Comparison of ENCODE assay signal across 9 cellular contexts in genomic region chr19:2048104-2048958, GRCh38. TPM values are rescaled to one million over a fixed set of nuclear protein-coding genes. Genes with fewer than 3 reads are reported as not detected.
A peak's percentile ranks its signal among the peaks of the same experiment; 100 is the strongest.
DNase-seq lines count a peak whose midpoint lies in the region; ATAC-seq lines count a peak whose summit lies in the region.
"Had no signal": no experiment of that assay in that cellular context is flagged by ENCODE, and none has a peak within 500 bp of the region (broad histone marks: within the 10 kb centered on the region; RNA-seq: fewer than 3 reads in every experiment).

No MANE protein-coding gene starts in this region.

- no peaks in the 10 kb centered on the region for H3K27me3 ChIP-seq in mucosa of rectum (ENCODE audit: control insufficient read depth in 2 of 2, insufficient read depth in 2 of 2, low read length in 2 of 2)

- intact Hi-C loops in Right ventricle myocardium superior (cut with DNase I), result no loop called here
- intact Hi-C loops in left cardiac atrium (cut with DNase I), result no loop called here

- H3K27ac ChIP-seq in caudate nucleus (ENCODE audit: low read depth, low read length) (peak overlapping the region; percentile 99), mucosa of rectum (ENCODE audit: low read depth in 2 of 2, low read length in 2 of 2) (peak overlapping the region; percentile 92 to 99), urinary bladder (ENCODE audit: low read depth) (no peak overlapping the region)

- H3K9me3 ChIP-seq in mucosa of rectum (ENCODE audit: control insufficient read depth in 2 of 2, low read length in 2 of 2), result no peaks in the 10 kb centered on the region

- H3K4me1 ChIP-seq in mucosa of rectum (ENCODE audit: control insufficient read depth in 2 of 2, insufficient read depth in 2 of 2, low read length in 2 of 2) (peaks cover 51 to 57% of the 10 kb centered on the region in 2 donors), urinary bladder (ENCODE audit: insufficient read depth) (peaks cover 2% of the 10 kb centered on the region)

- 74% methylated on average over 17 of the region's 17 CpGs for WGBS in urinary bladder

- peaks cover 21 to 35% of the 10 kb centered on the region in 2 donors for H3K36me3 ChIP-seq in mucosa of rectum (ENCODE audit: control insufficient read depth in 2 of 2, insufficient read depth in 2 of 2, low read length in 2 of 2)
- no peaks in the 10 kb centered on the region for H3K36me3 ChIP-seq in urinary bladder (ENCODE audit: insufficient read depth)

- ATAC-seq in Right ventricle myocardium superior (ENCODE audit: poor library complexity), result no peak
- no peak for ATAC-seq in left cardiac atrium
- no peak for ATAC-seq in HG03039 (IDR thresholded peaks at IDR 0.05; ENCODE audit: unreplicated experiment)
- ATAC-seq: left colon had no signal

- DNase-seq in Right ventricle myocardium superior (peak; percentile 33), left cardiac atrium (no peak), caudate nucleus (lab: John Stamatoyannopoulos, UW) (no peak), SHP77 (lab: John Stamatoyannopoulos, UW) (no peak), GF-D8 (lab: John Stamatoyannopoulos, UW) (no peak)

- H3K4me3 ChIP-seq in mucosa of rectum (ENCODE audit: low read length in 2 of 2) (peak overlapping the region; percentile 88 to 97), urinary bladder (ENCODE audit: low read depth, low read length) (peak overlapping the region; percentile 96)

- peak overlapping the region; percentile 93 to 95 for H3K9ac ChIP-seq in mucosa of rectum (ENCODE audit: low read depth in 1 of 2, low read length in 2 of 2)

RNA-seq across cellular contexts. Expression of gene MKNK2, which starts 2.7 kb away (rescaled TPM):
- total RNA-seq in Right ventricle myocardium superior (238 TPM), left cardiac atrium (100 to 1,000 TPM; 127 to 174 TPM), urinary bladder (21.5 TPM)
- 144 TPM for polyA plus RNA-seq in urinary bladder

RNA-seq across cellular contexts. Expression of gene BTBD2, which starts 32.8 kb away (rescaled TPM):
- total RNA-seq in Right ventricle myocardium superior (56.3 TPM), left cardiac atrium (10 to 100 TPM; 51.4 to 54.3 TPM), urinary bladder (38.0 TPM)
- 83.0 TPM for polyA plus RNA-seq in urinary bladder

RNA-seq across cellular contexts. Expression of gene MOB3A, which starts 47.8 kb away (rescaled TPM):
- total RNA-seq in Right ventricle myocardium superior, result 15.6 TPM
- total RNA-seq in left cardiac atrium, result 10 to 100 TPM; 24.9 to 28.6 TPM
- 15.9 TPM for total RNA-seq in urinary bladder
- 40.1 TPM for polyA plus RNA-seq in urinary bladder

RNA-seq across cellular contexts. Expression of gene IZUMO4, which starts 48.4 kb away (rescaled TPM):
- total RNA-seq in Right ventricle myocardium superior (1.7 TPM), left cardiac atrium (1 to 10 TPM in 1 of 2 donors, under 1 TPM in 1; 0.89 to 2.3 TPM), urinary bladder (1.5 TPM)
- polyA plus RNA-seq in urinary bladder, result 9.2 TPM
